Comparison of ENCODE assay signal across 1 cellular context in the genomic region with DNA sequence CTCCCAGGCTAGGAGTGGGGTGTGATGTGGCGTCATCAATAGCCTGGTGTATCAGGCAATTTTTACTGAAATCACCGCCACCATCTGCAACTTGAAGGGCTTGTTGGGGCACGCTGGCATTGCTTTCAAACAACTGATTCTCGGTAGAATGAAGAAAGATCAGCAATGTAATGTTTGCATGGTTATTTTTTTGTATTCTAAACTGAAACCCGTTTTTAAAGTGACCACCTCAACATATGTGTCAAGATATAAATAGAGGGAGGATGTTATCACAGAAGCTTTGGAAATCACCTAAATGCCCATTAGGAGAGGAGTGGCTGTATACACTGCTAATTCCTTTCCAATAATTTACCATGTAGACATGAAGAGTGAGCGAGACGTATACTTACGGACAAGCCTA.
TF ChIP-seq lines count a peak whose summit lies in the region.

No MANE protein-coding gene starts in this region.

TF ChIP-seq in GM12878, 131 proteins besides CTCF, POLR2A, EP300 and RAD21 (continued from another document):
- TF ChIP-seq, protein P1, sequence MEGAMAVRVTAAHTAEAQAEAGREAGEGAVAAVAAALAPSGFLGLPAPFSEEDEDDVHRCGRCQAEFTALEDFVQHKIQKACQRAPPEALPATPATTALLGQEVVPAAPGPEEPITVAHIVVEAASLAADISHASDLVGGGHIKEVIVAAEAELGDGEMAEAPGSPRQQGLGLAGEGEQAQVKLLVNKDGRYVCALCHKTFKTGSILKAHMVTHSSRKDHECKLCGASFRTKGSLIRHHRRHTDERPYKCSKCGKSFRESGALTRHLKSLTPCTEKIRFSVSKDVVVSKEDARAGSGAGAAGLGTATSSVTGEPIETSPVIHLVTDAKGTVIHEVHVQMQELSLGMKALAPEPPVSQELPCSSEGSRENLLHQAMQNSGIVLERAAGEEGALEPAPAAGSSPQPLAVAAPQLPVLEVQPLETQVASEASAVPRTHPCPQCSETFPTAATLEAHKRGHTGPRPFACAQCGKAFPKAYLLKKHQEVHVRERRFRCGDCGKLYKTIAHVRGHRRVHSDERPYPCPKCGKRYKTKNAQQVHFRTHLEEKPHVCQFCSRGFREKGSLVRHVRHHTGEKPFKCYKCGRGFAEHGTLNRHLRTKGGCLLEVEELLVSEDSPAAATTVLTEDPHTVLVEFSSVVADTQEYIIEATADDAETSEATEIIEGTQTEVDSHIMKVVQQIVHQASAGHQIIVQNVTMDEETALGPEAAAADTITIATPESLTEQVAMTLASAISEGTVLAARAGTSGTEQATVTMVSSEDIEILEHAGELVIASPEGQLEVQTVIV (IDR thresholded peaks at IDR 0.05; ENCODE audit: borderline replicate concordance, partially characterized antibody): no peak
- TF ChIP-seq, protein P2, sequence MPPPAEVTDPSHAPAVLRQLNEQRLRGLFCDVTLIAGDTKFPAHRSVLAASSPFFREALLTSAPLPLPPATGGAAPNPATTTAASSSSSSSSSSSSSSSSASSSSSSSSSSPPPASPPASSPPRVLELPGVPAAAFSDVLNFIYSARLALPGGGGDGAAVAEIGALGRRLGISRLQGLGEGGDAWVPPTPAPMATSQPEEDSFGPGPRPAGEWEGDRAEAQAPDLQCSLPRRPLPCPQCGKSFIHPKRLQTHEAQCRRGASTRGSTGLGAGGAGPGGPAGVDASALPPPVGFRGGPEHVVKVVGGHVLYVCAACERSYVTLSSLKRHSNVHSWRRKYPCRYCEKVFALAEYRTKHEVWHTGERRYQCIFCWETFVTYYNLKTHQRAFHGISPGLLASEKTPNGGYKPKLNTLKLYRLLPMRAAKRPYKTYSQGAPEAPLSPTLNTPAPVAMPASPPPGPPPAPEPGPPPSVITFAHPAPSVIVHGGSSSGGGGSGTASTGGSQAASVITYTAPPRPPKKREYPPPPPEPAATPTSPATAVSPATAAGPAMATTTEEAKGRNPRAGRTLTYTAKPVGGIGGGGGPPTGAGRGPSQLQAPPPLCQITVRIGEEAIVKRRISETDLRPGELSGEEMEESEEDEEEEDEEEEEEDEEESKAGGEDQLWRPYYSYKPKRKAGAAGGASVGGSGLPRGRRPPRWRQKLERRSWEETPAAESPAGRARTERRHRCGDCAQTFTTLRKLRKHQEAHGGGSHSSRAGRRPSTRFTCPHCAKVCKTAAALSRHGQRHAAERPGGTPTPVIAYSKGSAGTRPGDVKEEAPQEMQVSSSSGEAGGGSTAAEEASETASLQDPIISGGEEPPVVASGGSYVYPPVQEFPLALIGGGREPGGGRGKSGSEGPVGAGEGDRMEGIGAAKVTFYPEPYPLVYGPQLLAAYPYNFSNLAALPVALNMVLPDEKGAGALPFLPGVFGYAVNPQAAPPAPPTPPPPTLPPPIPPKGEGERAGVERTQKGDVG (CRISPR knock-in tag; IDR thresholded peaks at IDR 0.05): no peak
- 0 out of 2 replicates have a peak, but pooled peaks have one; percentile 42 for TF ChIP-seq ZSCAN29 (IDR thresholded peaks at IDR 0.05)
